In the genomic region with DNA sequence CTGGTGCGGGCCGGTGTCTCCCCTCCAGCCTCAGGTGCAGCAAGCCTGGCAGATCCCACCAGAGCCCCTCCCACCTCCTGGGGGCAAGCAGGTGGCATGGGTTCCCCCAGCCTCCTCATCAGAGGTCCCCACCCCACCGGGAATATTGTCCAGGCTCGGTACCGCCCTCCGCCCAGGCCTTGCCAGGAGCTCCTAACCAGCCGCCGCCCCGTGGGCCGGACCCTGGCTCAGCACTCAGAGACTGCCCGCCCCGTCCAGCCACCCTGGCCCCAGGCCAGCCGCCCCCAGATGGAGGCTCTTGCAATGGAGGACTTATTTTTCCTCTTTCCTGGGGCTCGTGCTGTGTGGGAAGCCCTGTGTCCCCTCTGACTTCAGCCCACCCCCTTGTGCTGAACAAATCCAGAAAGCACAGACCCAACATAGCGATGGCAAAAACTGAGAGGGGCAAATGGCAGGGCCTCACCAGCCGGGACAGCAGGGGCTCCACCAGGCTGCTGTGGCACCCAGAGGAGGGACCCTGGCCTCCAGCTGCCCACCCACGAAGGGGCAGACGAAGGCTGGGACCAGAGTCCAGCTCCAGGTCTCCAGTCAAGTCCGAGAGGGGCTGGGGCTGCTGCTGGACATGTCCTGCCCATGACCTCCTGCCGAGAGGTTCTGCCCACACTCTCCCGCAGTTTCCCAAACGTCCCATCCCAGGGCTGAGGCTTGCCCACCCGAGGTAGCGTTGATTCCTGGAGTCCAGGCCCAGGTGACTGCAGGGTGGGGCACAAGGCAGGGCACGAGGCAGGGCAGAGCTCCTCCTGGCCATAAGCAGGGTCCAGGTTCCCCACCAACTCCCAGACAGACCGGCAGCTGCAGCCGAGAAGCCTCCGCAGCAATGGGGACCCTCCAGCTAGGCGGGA, we compare ENCODE assay signal across 17 cellular contexts. TPM values are rescaled to one million over a fixed set of nuclear protein-coding genes. Genes with fewer than 3 reads are reported as not detected.
A peak's percentile ranks its signal among the peaks of the same experiment; 100 is the strongest.
DNase-seq lines count a peak whose midpoint lies in the region; ATAC-seq, FAIRE-seq and TF ChIP-seq lines count a peak whose summit lies in the region.
"Had no signal": no experiment of that assay in that cellular context is flagged by ENCODE, and none has a peak within 500 bp of the region (broad histone marks: within the 10 kb centered on the region; RNA-seq: fewer than 3 reads in every experiment).

No MANE protein-coding gene starts in this region.

- no peak overlapping the region for H2BK120ac ChIP-seq in neuronal stem cell (ENCODE audit: low read depth, low read length)

- H3K9me3 Mint-ChIP-seq in naive thymus-derived CD4-positive, alpha-beta T cell = no peaks in the 10 kb centered on the region
- H3K9me3 Mint-ChIP-seq: CD4-positive, alpha-beta memory T cell; H9 had no signal

- H3K27me3 Mint-ChIP-seq in naive thymus-derived CD4-positive, alpha-beta T cell = peaks cover 0 to 3% (median 0%) of the 10 kb centered on the region in 5 donors

- H4K91ac ChIP-seq in neuronal stem cell (ENCODE audit: low read depth, low read length, poor library complexity) = no peak overlapping the region

- no peak overlapping the region for H3K4ac ChIP-seq in neuronal stem cell (ENCODE audit: low read length)

- H3K4me1 ChIP-seq in HEK293 (ENCODE audit: control insufficient read depth, insufficient read depth, low read length) (no peaks in the 10 kb centered on the region), K562 (replicated peaks in 1 of 2; ENCODE audit: control insufficient read depth in 2 of 2, insufficient read depth in 2 of 2, low read length in 2 of 2) (peaks cover 6 to 42% of the 10 kb centered on the region in 2 experiments; a peak in 3 of 5 replicates), neuronal stem cell (ENCODE audit: control insufficient read depth in 2 of 2, insufficient read depth in 1 of 2, low read depth in 1 of 2, low read length in 2 of 2) (peaks cover 14 to 26% of the 10 kb centered on the region in 2 donors)
- H3K4me1 ChIP-seq in naive thymus-derived CD4-positive, alpha-beta T cell (ENCODE audit: control insufficient read depth in 2 of 2, insufficient read depth in 2 of 2, low read length in 2 of 2) = peaks cover 0 to 8% of the 10 kb centered on the region in 2 donors

- WGBS in K562 (ENCODE audit: insufficient coverage, low coverage, missing lambda C conversion rate) = 15% methylated on average over 28 of the region's 29 CpGs
- WGBS in neuronal stem cell (ENCODE audit: extremely low coverage in 2 of 2, insufficient read length in 2 of 2, insufficient replicate concordance in 1 of 2), 2 donors = no CpG with 5 or more reads among the region's 29 CpGs

- H2AFZ ChIP-seq in K562 (ENCODE audit: low read depth, low read length) = no peak overlapping the region
- no peak overlapping the region for H2AFZ ChIP-seq in neuronal stem cell (ENCODE audit: low read length)

- no peak for TF ChIP-seq EP300 in K562 (IDR thresholded peaks at IDR 0.05; ENCODE audit: low read length)

- H3K18ac ChIP-seq in neuronal stem cell (ENCODE audit: low read length) = peak overlapping the region; percentile 60

- H3K9ac ChIP-seq in K562 (ENCODE audit: insufficient read depth in 1 of 2, low read depth in 2 of 2, low read length in 2 of 2) = no peak overlapping the region; a peak in 1 of 4 replicates
- H3K9ac ChIP-seq in neuronal stem cell (ENCODE audit: low read depth, low read length, poor library complexity) = no peak overlapping the region

- POLR2A ChIA-PET in HEK293 (lab: Yijun Ruan, JAX) (no interaction called here), K562 (lab: Yijun Ruan, JAX) (no interaction called here)
- POLR2A ChIA-PET in naive thymus-derived CD4-positive, alpha-beta T cell (lab: Charles Lee) = no interaction called here

- no peak overlapping the region for H3K4me3 ChIP-seq in HEK293 (ENCODE audit: low read depth, low read length)
- no peak overlapping the region; the same call in 1 of the 2 replicates for H3K4me3 ChIP-seq in K562
- no peak overlapping the region for H3K4me3 ChIP-seq in neuronal stem cell (ENCODE audit: low read length in 2 of 2)
- H3K4me3 ChIP-seq in naive thymus-derived CD4-positive, alpha-beta T cell (ENCODE audit: low read length) = no peak overlapping the region

- no TSS peak for BruUV-seq in K562 (replicated peaks; lab: Mats Ljungman, UMichigan)

- no peaks in the 10 kb centered on the region for H3K79me2 ChIP-seq in K562 (ENCODE audit: control insufficient read depth, insufficient read depth, low read length)

- H3K23ac ChIP-seq in neuronal stem cell (ENCODE audit: low read depth, low read length, poor library complexity) = peak overlapping the region; percentile 66

- no peaks in the 10 kb centered on the region for H3K9me1 ChIP-seq in K562 (ENCODE audit: control insufficient read depth, insufficient read depth, low read length)

- H3K27me3 ChIP-seq in K562 (ENCODE audit: control insufficient read depth in 2 of 2, insufficient read depth in 2 of 2, low read length in 2 of 2) (peaks cover 5 to 71% of the 10 kb centered on the region in 2 experiments; a peak in 3 of 5 replicates), neuronal stem cell (ENCODE audit: control insufficient read depth in 3 of 3, insufficient read depth in 3 of 3, low read depth in 1 of 3, low read length in 3 of 3) (no peaks in the 10 kb centered on the region)
- H3K27me3 ChIP-seq in naive thymus-derived CD4-positive, alpha-beta T cell (ENCODE audit: control insufficient read depth in 2 of 2, insufficient read depth in 2 of 2, low read length in 2 of 2) = no peaks in the 10 kb centered on the region

- H3K4me3 Mint-ChIP-seq in naive thymus-derived CD4-positive, alpha-beta T cell = no peak overlapping the region
- H3K4me3 Mint-ChIP-seq: CD4-positive, alpha-beta memory T cell; H9 had no signal

- H3K9me3 ChIP-seq in HEK293 (ENCODE audit: control insufficient read depth, insufficient read depth, low read depth, low read length) (no peaks in the 10 kb centered on the region), K562 (replicated peaks; ENCODE audit: control insufficient read depth, insufficient read depth, low read depth, low read length) (no peaks in the 10 kb centered on the region), neuronal stem cell (replicated peaks in 1 of 2; ENCODE audit: control insufficient read depth in 2 of 2, insufficient read depth in 1 of 2, low read depth in 1 of 2, low read length in 2 of 2) (peaks cover 0 to 4% of the 10 kb centered on the region in 2 donors)
- H3K9me3 ChIP-seq in naive thymus-derived CD4-positive, alpha-beta T cell (ENCODE audit: control insufficient read depth in 2 of 3, low read length in 3 of 3) = no peaks in the 10 kb centered on the region

- FAIRE-seq in K562 (lab: Jason Lieb, UNC) = no peak
- no peak for FAIRE-seq in H54 (lab: Jason Lieb, UNC)
- FAIRE-seq: GM12891, GM18507 had no signal

- H3K27ac ChIP-seq in HEK293 (ENCODE audit: extremely low read depth, low read depth, low read length) (no peak overlapping the region), K562 (ENCODE audit: extremely low read depth, low read depth, low read length) (no peak overlapping the region), neuronal stem cell (replicated peaks; ENCODE audit: low read length) (no peak overlapping the region)
- H3K27ac ChIP-seq in naive thymus-derived CD4-positive, alpha-beta T cell (ENCODE audit: low read depth, low read length) = no peak overlapping the region

- no peak overlapping the region for H3K27ac Mint-ChIP-seq in naive thymus-derived CD4-positive, alpha-beta T cell
- H3K27ac Mint-ChIP-seq: CD4-positive, alpha-beta memory T cell; H9 had no signal

- H2BK5ac ChIP-seq in neuronal stem cell (ENCODE audit: low read length) = no peak overlapping the region

- TF ChIP-seq CTCF in HEK293 (tag by site-specific recombination; IDR thresholded peaks at IDR 0.05) = no peak
- no peak for TF ChIP-seq CTCF in K562 (IDR thresholded peaks at IDR 0.05 in 2 of 3, conservative IDR thresholded peaks at IDR 0.05 in 1 of 3; ENCODE audit: insufficient read depth in 2 of 3, low read depth in 1 of 3, low read length in 3 of 3)

- ATAC-seq in K562 (peak; percentile 3), GM21360 (IDR thresholded peaks at IDR 0.05; ENCODE audit: unreplicated experiment) (no peak)
- no peak for ATAC-seq in naive thymus-derived CD4-positive, alpha-beta T cell

- peak overlapping the region; percentile 31 for H2BK12ac ChIP-seq in neuronal stem cell (ENCODE audit: low read length)

- CTCF ChIA-PET in HEK293 (lab: Yijun Ruan, JAX) (interaction anchor here (1.2 kb wide), 1 partner anchor 12 kb away, joined by 3 read pairs; no protein-coding TSS in a partner anchor), K562 (lab: Yijun Ruan, JAX; ENCODE audit: low intra/inter-chr PET ratio) (no interaction called here)
- CTCF ChIA-PET in naive thymus-derived CD4-positive, alpha-beta T cell (lab: Charles Lee) = no interaction called here

- DNase-seq in K562 (ENCODE audit: extremely low read depth in 1 of 4, low spot score in 3 of 4) (no peak), neuronal stem cell (ENCODE audit: low spot score) (no peak), H54 (ENCODE audit: insufficient read length, low spot score) (no peak)
- no peak for DNase-seq in naive thymus-derived CD4-positive, alpha-beta T cell
- DNase-seq: C1 segment of cervical spinal cord; CD4-positive, alpha-beta memory T cell; COR-L47; DMS53; DMS79 treated with DMSO at 0.1 percent for 48 hours; GF-D8; GOT3; H9 had no signal

- no peak for TF ChIP-seq RAD21 in K562 (CRISPR knock-in tag; conservative IDR thresholded peaks at IDR 0.05 in 1 of 2, IDR thresholded peaks at IDR 0.05 in 1 of 2)

- H3K79me1 ChIP-seq in neuronal stem cell (ENCODE audit: low read depth, low read length) = peaks cover 39% of the 10 kb centered on the region

- in situ Hi-C loops in K562 (cut with MboI) = no loop called here

- H3K14ac ChIP-seq in neuronal stem cell (ENCODE audit: low read length) = peak overlapping the region; percentile 77

- H3K36me3 Mint-ChIP-seq in naive thymus-derived CD4-positive, alpha-beta T cell = no peaks in the 10 kb centered on the region
- H3K36me3 Mint-ChIP-seq: CD4-positive, alpha-beta memory T cell had no signal

- peak overlapping the region; percentile 51 for H2AK5ac ChIP-seq in neuronal stem cell (ENCODE audit: low read depth, low read length)

- TF ChIP-seq POLR2A in K562 (conservative IDR thresholded peaks at IDR 0.05) (no peak), H54 (IDR thresholded peaks at IDR 0.05; ENCODE audit: low read depth, low read length) (no peak)

- no peak overlapping the region for H4K8ac ChIP-seq in neuronal stem cell (ENCODE audit: low read depth, low read length)

- no peak overlapping the region for H2BK15ac ChIP-seq in neuronal stem cell (ENCODE audit: low read length)

- H3K36me3 ChIP-seq in HEK293 (ENCODE audit: control insufficient read depth in 2 of 2, insufficient read depth in 1 of 2, low read length in 2 of 2) (no peaks in the 10 kb centered on the region), K562 (ENCODE audit: control insufficient read depth, insufficient read depth, low read length) (no peaks in the 10 kb centered on the region), neuronal stem cell (replicated peaks in 1 of 2; ENCODE audit: control insufficient read depth in 2 of 2, insufficient read depth in 2 of 2, low read length in 2 of 2) (peaks cover 4 to 6% of the 10 kb centered on the region in 2 donors)
- H3K36me3 ChIP-seq in naive thymus-derived CD4-positive, alpha-beta T cell (ENCODE audit: control insufficient read depth in 2 of 3, insufficient read depth in 3 of 3, low read length in 3 of 3) = no peaks in the 10 kb centered on the region

- no peaks in the 10 kb centered on the region for H3K4me1 Mint-ChIP-seq in naive thymus-derived CD4-positive, alpha-beta T cell

- no peak overlapping the region for H3K4me2 ChIP-seq in K562 (ENCODE audit: insufficient read depth, low read length)
- H3K4me2 ChIP-seq in neuronal stem cell (ENCODE audit: insufficient read depth, low read length, poor library complexity, severe bottlenecking) = no peak overlapping the region

- H4K20me1 ChIP-seq in K562 (replicated peaks; ENCODE audit: control insufficient read depth, insufficient read depth, low read length) = peaks cover 14% of the 10 kb centered on the region

- intact Hi-C loops in K562 (cut with micrococcal nuclease) = no loop called here
- intact Hi-C loops in naive thymus-derived CD4-positive, alpha-beta T cell (cut with micrococcal nuclease) = no loop called here

RNA-seq across cellular contexts. Expression of a gene that starts 7.5 kb away (rescaled TPM):
- 0.90 and 2.1 TPM in 2 replicates for total RNA-seq in K562 (2011; cell fraction: chromatin; rRNA removed; ENCODE audit: low replicate concordance)
- total RNA-seq in K562 (2011; cell fraction: nucleolus; rRNA removed) = 1.6 and 1.8 TPM in 2 replicates
- total RNA-seq in K562 (2011; cell fraction: nucleoplasm; rRNA removed) = 0.73 and 0.99 TPM in 2 replicates
- total RNA-seq in K562 (2014; rRNA removed) (0.04 and 0.32 TPM in 2 replicates), K562 (2014; rRNA removed; fragmentation: Illumina TruSeq; extraction: Trizol) (not detected in 2 replicates), K562 (2015; rRNA removed; fragmentation: Illumina TruSeq; extraction: Trizol) (0.11 and 0.14 TPM in 2 replicates), K562 (2021) (0.40 and 1.7 TPM in 2 replicates)
- polyA plus RNA-seq in K562 (2011; rRNA removed) (0.03 and 0.16 TPM in 2 replicates), K562 (2014; fragmentation: Illumina TruSeq; extraction: Trizol) (0.04 and 0.24 TPM in 2 replicates), K562 (2014; fragmentation: Nextera tagmentation; extraction: Ambion mirVana) (not detected), K562 (2014; rRNA removed) (0.25 and 0.65 TPM in 2 replicates)
- polyA plus RNA-seq in K562 (2011; cell fraction: cytosol; rRNA removed) = 0.03 and 0.10 TPM in 2 replicates
- polyA plus RNA-seq in K562 (2011; cell fraction: nucleus; rRNA removed) = 1.3 and 1.8 TPM in 2 replicates
- polyA plus RNA-seq in K562 (2012) = 0.51 and 14.3 TPM in 2 replicates
- polyA minus RNA-seq in K562 (2011; rRNA and poly(A)+ RNA removed) = not detected in 2 replicates
- not detected in 2 replicates for polyA minus RNA-seq in K562 (2011; cell fraction: cytosol; rRNA and poly(A)+ RNA removed)
- polyA minus RNA-seq in K562 (2011; cell fraction: nucleus; rRNA and poly(A)+ RNA removed) = 0.27 and 0.67 TPM in 2 replicates
- 10.3 TPM for polyA plus RNA-seq in neuronal stem cell (2013, experiment 1 of 2)
- polyA plus RNA-seq in neuronal stem cell (2013, experiment 2 of 2) = 10.0 TPM
- total RNA-seq in naive thymus-derived CD4-positive, alpha-beta T cell = 100 to 1,000 TPM in 2 of 5 experiments, 10 to 100 TPM in 3; 14.6 to 209 (median 81.3) TPM
- polyA plus RNA-seq in naive thymus-derived CD4-positive, alpha-beta T cell = 10 to 100 TPM in 1 of 2 donors, 1 to 10 TPM in 1; 1.9 to 10.1 TPM

RNA-seq across cellular contexts. Expression of a gene that starts 21.0 kb away (rescaled TPM):
- 5.9 and 9.5 TPM in 2 replicates for total RNA-seq in K562 (2011; cell fraction: chromatin; rRNA removed; ENCODE audit: low replicate concordance)
- total RNA-seq in K562 (2011; cell fraction: nucleolus; rRNA removed) = 7.4 and 8.7 TPM in 2 replicates
- total RNA-seq in K562 (2011; cell fraction: nucleoplasm; rRNA removed) = 7.7 and 9.1 TPM in 2 replicates
- total RNA-seq in K562 (2014; rRNA removed) = 4.6 and 5.1 TPM in 2 replicates
- total RNA-seq in K562 (2014; rRNA removed; fragmentation: Illumina TruSeq; extraction: Trizol) = 5.0 and 5.2 TPM in 2 replicates
- total RNA-seq in K562 (2015; rRNA removed; fragmentation: Illumina TruSeq; extraction: Trizol) = 5.7 and 6.2 TPM in 2 replicates
- total RNA-seq in K562 (2021) = 8.4 and 8.9 TPM in 2 replicates
- polyA plus RNA-seq in K562 (2011; rRNA removed) = 9.9 and 11.0 TPM in 2 replicates
- polyA plus RNA-seq in K562 (2011; cell fraction: cytosol; rRNA removed) = 10.9 and 11.7 TPM in 2 replicates
- polyA plus RNA-seq in K562 (2011; cell fraction: nucleus; rRNA removed) = 6.1 and 6.5 TPM in 2 replicates
- 9.3 and 18.8 TPM in 2 replicates for polyA plus RNA-seq in K562 (2012)
- 9.7 and 10.0 TPM in 2 replicates for polyA plus RNA-seq in K562 (2014; fragmentation: Illumina TruSeq; extraction: Trizol)
- polyA plus RNA-seq in K562 (2014; fragmentation: Nextera tagmentation; extraction: Ambion mirVana) = 1 to 10 TPM; 1.6 to 1.9 TPM
- polyA plus RNA-seq in K562 (2014; rRNA removed) = 6.8 and 7.1 TPM in 2 replicates
- polyA minus RNA-seq in K562 (2011; rRNA and poly(A)+ RNA removed) = 5.7 and 7.5 TPM in 2 replicates
- 5.6 and 7.6 TPM in 2 replicates for polyA minus RNA-seq in K562 (2011; cell fraction: cytosol; rRNA and poly(A)+ RNA removed)
- 2.2 and 3.7 TPM in 2 replicates for polyA minus RNA-seq in K562 (2011; cell fraction: nucleus; rRNA and poly(A)+ RNA removed)
- polyA plus RNA-seq in neuronal stem cell (2013, experiment 1 of 2) = 13.4 TPM
- 13.2 TPM for polyA plus RNA-seq in neuronal stem cell (2013, experiment 2 of 2)
- total RNA-seq in naive thymus-derived CD4-positive, alpha-beta T cell = 10 to 100 TPM; 15.6 to 61.4 (median 37.8) TPM
- polyA plus RNA-seq in naive thymus-derived CD4-positive, alpha-beta T cell = 10 to 100 TPM; 44.0 to 47.9 TPM

RNA-seq across cellular contexts. Expression of a gene that starts 46.1 kb away (rescaled TPM):
- 77.5 and 153 TPM in 2 replicates for total RNA-seq in K562 (2011; cell fraction: chromatin; rRNA removed; ENCODE audit: low replicate concordance)
- total RNA-seq in K562 (2011; cell fraction: nucleolus; rRNA removed) = 74.2 and 75.4 TPM in 2 replicates
- 71.3 and 71.5 TPM in 2 replicates for total RNA-seq in K562 (2011; cell fraction: nucleoplasm; rRNA removed)
- 30.1 and 39.3 TPM in 2 replicates for total RNA-seq in K562 (2014; rRNA removed)
- 11.0 and 14.7 TPM in 2 replicates for total RNA-seq in K562 (2014; rRNA removed; fragmentation: Illumina TruSeq; extraction: Trizol)
- 21.3 and 22.1 TPM in 2 replicates for total RNA-seq in K562 (2015; rRNA removed; fragmentation: Illumina TruSeq; extraction: Trizol)
- total RNA-seq in K562 (2021) = 30.9 and 34.7 TPM in 2 replicates
- polyA plus RNA-seq in K562 (2011; rRNA removed) = 47.1 and 54.8 TPM in 2 replicates
- polyA plus RNA-seq in K562 (2011; cell fraction: cytosol; rRNA removed) = 66.9 and 81.5 TPM in 2 replicates
- polyA plus RNA-seq in K562 (2011; cell fraction: nucleus; rRNA removed) = 139 and 154 TPM in 2 replicates
- 30.5 and 35.0 TPM in 2 replicates for polyA plus RNA-seq in K562 (2012)
- 32.5 and 40.4 TPM in 2 replicates for polyA plus RNA-seq in K562 (2014; fragmentation: Illumina TruSeq; extraction: Trizol)
- 1 to 10 TPM; 4.3 to 4.7 TPM for polyA plus RNA-seq in K562 (2014; fragmentation: Nextera tagmentation; extraction: Ambion mirVana)
- polyA plus RNA-seq in K562 (2014; rRNA removed) = 51.8 and 55.9 TPM in 2 replicates
- 14.7 and 17.8 TPM in 2 replicates for polyA minus RNA-seq in K562 (2011; rRNA and poly(A)+ RNA removed)
- polyA minus RNA-seq in K562 (2011; cell fraction: cytosol; rRNA and poly(A)+ RNA removed) = 18.6 and 19.5 TPM in 2 replicates
- polyA minus RNA-seq in K562 (2011; cell fraction: nucleus; rRNA and poly(A)+ RNA removed) = 38.8 and 57.4 TPM in 2 replicates
- 24.6 TPM for polyA plus RNA-seq in neuronal stem cell (2013, experiment 1 of 2)
- 25.7 TPM for polyA plus RNA-seq in neuronal stem cell (2013, experiment 2 of 2)
- total RNA-seq in naive thymus-derived CD4-positive, alpha-beta T cell = 10 to 100 TPM; 28.1 to 42.0 (median 36.3) TPM
- 10 to 100 TPM; 25.5 to 37.4 TPM for polyA plus RNA-seq in naive thymus-derived CD4-positive, alpha-beta T cell

RNA-seq across cellular contexts. Expression of a gene that starts 48.5 kb away (rescaled TPM):
- total RNA-seq in K562 (2011; cell fraction: chromatin; rRNA removed; ENCODE audit: low replicate concordance) = 4.9 and 25.6 TPM in 2 replicates
- 10.5 and 13.5 TPM in 2 replicates for total RNA-seq in K562 (2011; cell fraction: nucleolus; rRNA removed)
- 6.2 and 6.6 TPM in 2 replicates for total RNA-seq in K562 (2011; cell fraction: nucleoplasm; rRNA removed)
- total RNA-seq in K562 (2014; rRNA removed) (0.49 and 0.50 TPM in 2 replicates), K562 (2014; rRNA removed; fragmentation: Illumina TruSeq; extraction: Trizol) (0.07 and 0.10 TPM in 2 replicates), K562 (2015; rRNA removed; fragmentation: Illumina TruSeq; extraction: Trizol) (0.40 and 0.41 TPM in 2 replicates), K562 (2021) (1.3 and 1.6 TPM in 2 replicates)
- polyA plus RNA-seq in K562 (2011; rRNA removed) (0.72 and 1.1 TPM in 2 replicates), K562 (2014; fragmentation: Illumina TruSeq; extraction: Trizol) (0.12 and 0.73 TPM in 2 replicates), K562 (2014; fragmentation: Nextera tagmentation; extraction: Ambion mirVana) (not detected), K562 (2014; rRNA removed) (0.38 and 1.1 TPM in 2 replicates)
- polyA plus RNA-seq in K562 (2011; cell fraction: cytosol; rRNA removed) = 0.46 and 1.4 TPM in 2 replicates
- polyA plus RNA-seq in K562 (2011; cell fraction: nucleus; rRNA removed) = 5.8 and 13.3 TPM in 2 replicates
- polyA plus RNA-seq in K562 (2012) = 0.87 and 0.90 TPM in 2 replicates
- polyA minus RNA-seq in K562 (2011; rRNA and poly(A)+ RNA removed) = 0.78 and 2.1 TPM in 2 replicates
- 1.8 and 2.2 TPM in 2 replicates for polyA minus RNA-seq in K562 (2011; cell fraction: cytosol; rRNA and poly(A)+ RNA removed)
- polyA minus RNA-seq in K562 (2011; cell fraction: nucleus; rRNA and poly(A)+ RNA removed) = 5.8 and 11.8 TPM in 2 replicates
- polyA plus RNA-seq in neuronal stem cell (2013, experiment 1 of 2) = 0.18 TPM
- 0.19 TPM for polyA plus RNA-seq in neuronal stem cell (2013, experiment 2 of 2)
- total RNA-seq in naive thymus-derived CD4-positive, alpha-beta T cell = 1 to 10 TPM in 1 of 5 experiments, under 1 TPM in 2, not detected in 2; 0.15 to 2.4 (median 0.45) TPM
- polyA plus RNA-seq in naive thymus-derived CD4-positive, alpha-beta T cell = under 1 TPM; 0.03 to 0.15 TPM
- polyA plus RNA-seq: BJ had no signal

Comparison
In these comparisons a context has a peak if more than half of its experiments do, and no peak if none do; other contexts are left out.
1. RNA of a gene that starts 7.5 kb away (total RNA-seq): 14.6 to 209 TPM in naive thymus-derived CD4-positive, alpha-beta T cell; 0.04 to 2.1 TPM in K562; every median in the first group is over 4 times any median in the second.